In the genomic region with DNA sequence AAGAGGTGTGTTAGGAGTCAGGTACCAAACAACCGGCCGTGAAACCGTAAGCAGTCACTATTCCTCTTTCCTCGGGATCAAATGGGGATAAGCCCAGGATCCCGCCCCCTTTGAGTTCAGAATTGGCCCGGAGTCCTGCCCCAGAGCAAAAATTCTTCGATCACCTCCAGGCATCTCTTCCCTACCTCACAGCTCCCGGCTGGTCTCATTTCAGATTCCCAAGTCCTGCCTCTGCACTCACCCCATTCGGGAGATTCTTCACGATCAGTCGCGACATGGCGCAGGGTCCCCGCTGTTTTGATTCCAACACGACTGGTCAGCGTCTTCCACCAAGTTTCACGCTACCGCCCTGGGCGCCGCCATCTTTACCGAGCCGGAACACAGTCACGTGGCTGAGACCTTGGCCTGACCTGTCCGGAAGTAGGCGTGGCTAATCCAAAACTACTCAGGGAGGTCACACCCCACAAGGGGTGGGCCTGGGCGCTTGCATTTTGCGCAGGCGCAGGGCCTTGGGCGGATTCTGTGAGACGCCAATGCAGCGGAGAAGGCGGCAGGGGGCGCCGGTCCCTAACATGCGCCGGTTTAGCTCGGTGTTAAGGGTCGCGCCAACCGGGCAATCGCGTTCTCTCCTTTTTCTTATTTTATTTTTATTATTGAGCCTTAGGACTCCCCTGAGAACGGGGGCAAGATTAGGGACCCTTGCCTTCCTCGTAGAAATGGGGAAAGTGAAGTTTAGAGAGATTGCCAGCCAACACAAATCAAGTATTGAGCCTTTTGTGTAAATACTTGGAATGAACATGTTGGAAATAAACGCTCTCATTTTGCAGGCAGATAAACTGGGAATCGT, we compare ENCODE assay signal across 8 cellular contexts. TPM values are rescaled to one million over a fixed set of nuclear protein-coding genes. Genes with fewer than 3 reads are reported as not detected.
DNase-seq lines count a peak whose midpoint lies in the region; ATAC-seq and TF ChIP-seq lines count a peak whose summit lies in the region.

A gene with protein sequence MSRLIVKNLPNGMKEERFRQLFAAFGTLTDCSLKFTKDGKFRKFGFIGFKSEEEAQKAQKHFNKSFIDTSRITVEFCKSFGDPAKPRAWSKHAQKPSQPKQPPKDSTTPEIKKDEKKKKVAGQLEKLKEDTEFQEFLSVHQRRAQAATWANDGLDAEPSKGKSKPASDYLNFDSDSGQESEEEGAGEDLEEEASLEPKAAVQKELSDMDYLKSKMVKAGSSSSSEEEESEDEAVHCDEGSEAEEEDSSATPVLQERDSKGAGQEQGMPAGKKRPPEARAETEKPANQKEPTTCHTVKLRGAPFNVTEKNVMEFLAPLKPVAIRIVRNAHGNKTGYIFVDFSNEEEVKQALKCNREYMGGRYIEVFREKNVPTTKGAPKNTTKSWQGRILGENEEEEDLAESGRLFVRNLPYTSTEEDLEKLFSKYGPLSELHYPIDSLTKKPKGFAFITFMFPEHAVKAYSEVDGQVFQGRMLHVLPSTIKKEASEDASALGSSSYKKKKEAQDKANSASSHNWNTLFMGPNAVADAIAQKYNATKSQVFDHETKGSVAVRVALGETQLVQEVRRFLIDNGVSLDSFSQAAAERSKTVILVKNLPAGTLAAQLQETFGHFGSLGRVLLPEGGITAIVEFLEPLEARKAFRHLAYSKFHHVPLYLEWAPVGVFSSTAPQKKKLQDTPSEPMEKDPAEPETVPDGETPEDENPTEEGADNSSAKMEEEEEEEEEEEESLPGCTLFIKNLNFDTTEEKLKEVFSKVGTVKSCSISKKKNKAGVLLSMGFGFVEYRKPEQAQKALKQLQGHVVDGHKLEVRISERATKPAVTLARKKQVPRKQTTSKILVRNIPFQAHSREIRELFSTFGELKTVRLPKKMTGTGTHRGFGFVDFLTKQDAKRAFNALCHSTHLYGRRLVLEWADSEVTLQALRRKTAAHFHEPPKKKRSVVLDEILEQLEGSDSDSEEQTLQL (minus strand): TSS at position 375 of the 847 bp plus-strand sequence. CDS start 98 bp downstream, at position 277.

- DNase-seq in COR-L47 (lab: John Stamatoyannopoulos, UW) (peak; percentile 97), GM20000 (ENCODE audit: low spot score) (peak; percentile 94), HT-29 (ENCODE audit: low spot score) (peak; percentile 99), lung (ENCODE audit: low spot score) (peak; percentile 98)
- DNase-seq in NK-92 treated with Interleukin-12 subunit alpha and Interleukin-12 subunit beta, amount 100 ng/mL, for 24 hours (lab: John Stamatoyannopoulos, UW) = peak; percentile 90
- DNase-seq in activated CD8-positive, alpha-beta memory T cell treated with anti-CD3 and anti-CD28 coated beads for 24 hours = peak; percentile 98
- DNase-seq in effector CD8-positive, alpha-beta T cell (lab: John Stamatoyannopoulos, UW) = peak; percentile 97
- peak; percentile 95 to 97 (median 96) for DNase-seq in stimulated activated CD4-positive, alpha-beta T cell treated with anti-CD3 and anti-CD28 coated beads, TNF-alpha, amount 100 ng/mL, for 4 hours (ENCODE audit: low read depth in 3 of 3)

- H3K27me3 ChIP-seq in lung (ENCODE audit: control insufficient read depth, insufficient read depth) = no peaks in the 10 kb centered on the region

- H3K4me1 ChIP-seq in lung (ENCODE audit: control insufficient read depth in 2 of 2, insufficient read depth in 2 of 2, low read length in 2 of 2) = peaks cover 0 to 6% of the 10 kb centered on the region in 2 donors

- WGBS in lung, 2 donors = 0% methylated on average over 46 of the region's 46 CpGs

- peaks cover 6 to 10% of the 10 kb centered on the region in 2 donors for H3K36me3 ChIP-seq in lung (ENCODE audit: control insufficient read depth in 2 of 2, insufficient read depth in 2 of 2, low read length in 2 of 2)

- ATAC-seq in lung (ENCODE audit: insufficient read depth, low FRiP score) = peak; percentile 100

- no peaks in the 10 kb centered on the region for H3K9me3 ChIP-seq in lung (ENCODE audit: control insufficient read depth in 2 of 2, insufficient read depth in 1 of 2, low read length in 1 of 2)

- TF ChIP-seq CTCF in GM20000 (IDR thresholded peaks at IDR 0.05; ENCODE audit: extremely low read depth, missing control alignments) (peak; percentile 86), lung (IDR thresholded peaks at IDR 0.05; ENCODE audit: control extremely low read depth, extremely low read depth) (peak; percentile 77)

- peak within 1 kb of the TSS; percentile 94 for H3K4me3 ChIP-seq in lung

- H3K27ac ChIP-seq in lung (ENCODE audit: low read depth in 1 of 2, low read length in 1 of 2) = peak within 1 kb of the TSS; percentile 35 to 40

RNA-seq across cellular contexts. Expression of the gene that starts here (rescaled TPM):
- 40.2 and 46.0 TPM in 2 replicates for total RNA-seq in HT-29 (2014; rRNA removed; shearing (Covaris generic))
- 10 to 100 TPM; 23.3 to 33.6 TPM for total RNA-seq in lung
- 10 to 100 TPM; 17.9 to 20.4 TPM for polyA plus RNA-seq in lung

Comparison
In these comparisons a context has a peak if more than half of its experiments do, and no peak if none do; other contexts are left out.
1. Peak in every context shown above with its lines: DNase-seq, ATAC-seq, H3K4me3 ChIP-seq and H3K27ac ChIP-seq.